In genomic region chr3:16884748-16885587, GRCh38 we compare ENCODE assay signal across 8 cellular contexts. TPM values are rescaled to one million over a fixed set of nuclear protein-coding genes. Genes with fewer than 3 reads are reported as not detected.
DNase-seq lines count a peak whose midpoint lies in the region; TF ChIP-seq lines count a peak whose summit lies in the region.

PLCL2 (plus strand) TSS chr3:16884955; CDS start chr3:16885040, 85 bp downstream.

- TF ChIP-seq CTCF in GM13977 (IDR thresholded peaks at IDR 0.05; ENCODE audit: extremely low read depth, insufficient read depth, missing control alignments), result peak; percentile 31
- peak in 2 of 56 donors; percentile 1 to 15 for TF ChIP-seq CTCF in dorsolateral prefrontal cortex (IDR thresholded peaks at IDR 0.05 in 54 of 56, conservative IDR thresholded peaks at IDR 0.05 in 2 of 56; ENCODE audit: low read depth in 1 of 56, partially characterized antibody in 56 of 56)

- peaks cover 43% of the 10 kb centered on the region for H3K4me1 Mint-ChIP-seq in activated CD4-positive, alpha-beta T cell treated with anti-CD3 and anti-CD28 coated beads, Interleukin-2, amount 10 ng/mL, durations not matched to agents 7 days and 5 days

- in situ Hi-C loops in GM13977 (cut with MboI; ENCODE audit: low pct_unique_long_range_greater_than_20kb, low sequenced_read_pairs, unreplicated experiment), result no loop called here

- H3K27ac Mint-ChIP-seq in activated CD4-positive, alpha-beta T cell treated with anti-CD3 and anti-CD28 coated beads, Interleukin-2, amount 10 ng/mL, durations not matched to agents 7 days and 5 days, result peak within 1 kb of the TSS; percentile 98

- no peaks in the 10 kb centered on the region for H3K27me3 ChIP-seq in dorsolateral prefrontal cortex

- intact Hi-C loops in dorsolateral prefrontal cortex (cut with DNase I), result loop anchor here (5.0 to 10.0 kb wide), 2 partner anchors 140 to 147 kb away; no protein-coding TSS in a partner anchor

- H3K4me3 Mint-ChIP-seq in activated CD4-positive, alpha-beta T cell treated with anti-CD3 and anti-CD28 coated beads, Interleukin-2, amount 10 ng/mL, durations not matched to agents 7 days and 5 days, result peak within 1 kb of the TSS; percentile 93

- peaks cover 10% of the 10 kb centered on the region for H3K36me3 Mint-ChIP-seq in activated CD4-positive, alpha-beta T cell treated with anti-CD3 and anti-CD28 coated beads, Interleukin-2, amount 10 ng/mL, durations not matched to agents 7 days and 5 days (ENCODE audit: low read depth)

- CTCF ChIA-PET in HEK293T (lab: Yijun Ruan, JAX), result interaction anchor here (0.8 to 2.4 kb wide), 6 partner anchors 10 to 32 kb away, joined by 3 to 10 read pairs (median 4); no protein-coding TSS in a partner anchor
- CTCF ChIA-PET in activated CD4-positive, alpha-beta T cell treated with anti-CD3 and anti-CD28 coated beads, Interleukin-2, amount 10 ng/mL, durations not matched to agents 7 days and 5 days (lab: Charles Lee), result interaction anchor here (0.6 to 2.7 kb wide), 14 partner anchors 12 to 983 kb away, joined by 3 to 19 read pairs (median 4); no protein-coding TSS in a partner anchor

- no peaks in the 10 kb centered on the region for H3K9me3 Mint-ChIP-seq in activated CD4-positive, alpha-beta T cell treated with anti-CD3 and anti-CD28 coated beads, Interleukin-2, amount 10 ng/mL, durations not matched to agents 7 days and 5 days

- peak within 1 kb of the TSS; percentile 42 to 93 (median 84) for H3K4me3 ChIP-seq in dorsolateral prefrontal cortex

- H3K27ac ChIP-seq in dorsolateral prefrontal cortex, result peak within 1 kb of the TSS; percentile 18 to 99 (median 95)

- DNase-seq in GM13977 (ENCODE audit: low spot score) (peak; percentile 84), HEK293T (ENCODE audit: extremely low spot score) (peak; percentile 46), NAMALWA (ENCODE audit: low spot score) (peak; percentile 91), dorsolateral prefrontal cortex (peak in 5 of 10 donors; percentile 30 to 62 (median 55)), lung microvascular endothelial cell (ENCODE audit: low read depth in 2 of 2) (peak; percentile 31 to 62), globus pallidus (ENCODE audit: low spot score) (no peak)
- DNase-seq in activated CD4-positive, alpha-beta T cell treated with anti-CD3 and anti-CD28 coated beads, Interleukin-2, amount 10 ng/mL, durations not matched to agents 7 days and 5 days, result peak; percentile 78
- peak; percentile 51 for DNase-seq in stimulated activated CD8-positive, alpha-beta memory T cell treated with anti-CD3 and anti-CD28 coated beads, Interleukin-12 subunit alpha, Interleukin-12 subunit beta, amount 100 ng/mL, for 4 hours (ENCODE audit: low read depth)

- POLR2A ChIA-PET in HEK293T (lab: Yijun Ruan, JAX), result interaction anchor here (1.3 to 1.9 kb wide), 2 partner anchors 12 to 17 kb away, joined by 3 to 9 read pairs; no protein-coding TSS in a partner anchor
- POLR2A ChIA-PET in activated CD4-positive, alpha-beta T cell treated with anti-CD3 and anti-CD28 coated beads, Interleukin-2, amount 10 ng/mL, durations not matched to agents 7 days and 5 days (lab: Charles Lee), result interaction anchor here (0.7 kb wide), 1 partner anchor 1457 kb away, joined by 3 read pairs; no protein-coding TSS in a partner anchor

- H3K27me3 Mint-ChIP-seq in activated CD4-positive, alpha-beta T cell treated with anti-CD3 and anti-CD28 coated beads, Interleukin-2, amount 10 ng/mL, durations not matched to agents 7 days and 5 days, result peaks cover 4% of the 10 kb centered on the region

TF ChIP-seq in HEK293T, 16 proteins besides CTCF, POLR2A, EP300 and RAD21:
- TF ChIP-seq FOXA1 (IDR thresholded peaks at IDR 0.05), result no peak
- TF ChIP-seq CTBP1 (IDR thresholded peaks at IDR 0.05; ENCODE audit: borderline replicate concordance), result no peak
- TF ChIP-seq FOXM1 (IDR thresholded peaks at IDR 0.05; ENCODE audit: borderline replicate concordance), result no peak
- 0 out of 2 replicates have a peak, but pooled peaks have one; percentile 8 for TF ChIP-seq L3MBTL2 (conservative IDR thresholded peaks at IDR 0.05)
- TF ChIP-seq ZNF384 (IDR thresholded peaks at IDR 0.05), result peak; percentile 73

RNA-seq across cellular contexts. Expression of gene PLCL2, which starts in this region (rescaled TPM):
- 10 to 100 TPM; 48.8 to 50.9 TPM for total RNA-seq in activated CD4-positive, alpha-beta T cell treated with anti-CD3 and anti-CD28 coated beads, Interleukin-2, amount 10 ng/mL, durations not matched to agents 7 days and 5 days
- total RNA-seq in dorsolateral prefrontal cortex, result 10 to 100 TPM; 11.0 to 46.8 (median 32.0) TPM
- total RNA-seq in lung microvascular endothelial cell, result 9.2 and 9.9 TPM in 2 replicates
